In the genomic region with DNA sequence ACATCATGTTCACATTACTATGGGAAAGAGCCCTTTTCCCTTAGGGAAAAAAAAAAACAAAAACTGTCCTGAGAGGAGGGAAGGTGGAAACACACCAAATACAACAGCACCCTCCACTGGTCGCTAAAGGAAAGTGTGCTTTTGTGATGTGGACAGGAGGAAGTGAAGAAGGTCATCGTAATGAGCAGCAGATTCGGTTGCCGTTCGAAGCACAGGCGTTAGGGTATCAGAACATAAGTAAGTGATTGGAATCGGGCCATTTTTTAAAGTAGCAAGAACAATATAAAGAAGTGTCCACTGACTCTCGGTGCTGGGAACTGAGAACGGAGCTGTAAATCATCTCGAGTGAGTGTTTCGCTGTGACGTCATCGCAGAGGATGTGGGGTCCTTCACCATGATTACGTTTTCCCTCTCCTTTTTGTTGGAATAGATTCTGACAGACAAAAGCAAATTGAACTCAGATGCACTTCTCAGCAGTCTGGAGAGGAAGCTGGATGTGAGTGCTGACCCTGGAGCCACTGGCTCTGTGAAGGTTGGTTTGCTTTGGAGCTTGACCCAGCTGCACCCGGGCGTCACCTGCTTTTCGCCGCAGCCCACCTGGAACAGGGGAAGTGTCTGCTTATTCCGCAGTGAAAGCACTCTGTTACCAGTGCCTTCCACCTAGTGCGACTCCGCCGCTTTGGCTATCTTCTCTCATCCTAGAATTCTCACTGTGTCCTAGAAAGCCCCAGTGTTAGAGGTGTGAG, we compare ENCODE assay signal across 8 cellular contexts.
A peak's percentile ranks its signal among the peaks of the same experiment; 100 is the strongest.
DNase-seq lines count a peak whose midpoint lies in the region; ATAC-seq and TF ChIP-seq lines count a peak whose summit lies in the region.
"Had no signal": no experiment of that assay in that cellular context is flagged by ENCODE, and none has a peak within 500 bp of the region (broad histone marks: within the 10 kb centered on the region; RNA-seq: fewer than 3 reads in every experiment).

No MANE protein-coding gene starts in this region.

- peaks cover 5% of the 10 kb centered on the region for H3K36me3 Mint-ChIP-seq in stimulated activated memory B cell treated with anti-CD40 and anti-IgM and Interleukin-4, amounts not matched to agents 10 μg/mL and 1 μg/mL and 100 μg/mL, for 72 hours

- H3K4me3 ChIP-seq in HUES64 (ENCODE audit: low read length) (peak overlapping the region; percentile 50), OCI-LY1 (ENCODE audit: low read depth, low read length, poor library complexity, severe bottlenecking) (no peak overlapping the region), brain microvascular endothelial cell (ENCODE audit: low read depth, low read length) (peak overlapping the region; percentile 29)

- H3K9me3 ChIP-seq in HUES64 (ENCODE audit: insufficient read depth, low read depth, low read length), result no peaks in the 10 kb centered on the region
- no peaks in the 10 kb centered on the region for H3K9me3 ChIP-seq in OCI-LY1 (ENCODE audit: low read length)

- TF ChIP-seq CTCF in OCI-LY1 (IDR thresholded peaks at IDR 0.05; ENCODE audit: low read length) (peak; percentile 74), brain microvascular endothelial cell (IDR thresholded peaks at IDR 0.05; ENCODE audit: low read depth, low read length, missing control alignments) (peak; percentile 81)

- no peaks in the 10 kb centered on the region for H4K20me1 ChIP-seq in OCI-LY1 (ENCODE audit: insufficient read depth, low read length)

- no peak overlapping the region for H2AFZ ChIP-seq in OCI-LY1 (ENCODE audit: low read length)

- H3K9me2 ChIP-seq in OCI-LY1 (ENCODE audit: low read depth, low read length), result no peaks in the 10 kb centered on the region

- H3K79me2 ChIP-seq in OCI-LY1 (ENCODE audit: insufficient read depth, low read length), result no peaks in the 10 kb centered on the region

- peak overlapping the region; percentile 32 for H3K4me3 Mint-ChIP-seq in stimulated activated memory B cell treated with anti-CD40 and anti-IgM and Interleukin-4, amounts not matched to agents 10 μg/mL and 1 μg/mL and 100 μg/mL, for 72 hours
- H3K4me3 Mint-ChIP-seq: dendritic cell treated with granulocyte-macrophage colony-stimulating factor and Interleukin-4, amounts not matched to agents 40 ng/mL and 50 ng/mL, for 4 days had no signal

- no peak overlapping the region for H3K4me2 ChIP-seq in OCI-LY1 (ENCODE audit: low read length)

- peaks cover 9% of the 10 kb centered on the region for H3K27me3 Mint-ChIP-seq in stimulated activated memory B cell treated with anti-CD40 and anti-IgM and Interleukin-4, amounts not matched to agents 10 μg/mL and 1 μg/mL and 100 μg/mL, for 72 hours

- peaks cover 7% of the 10 kb centered on the region for H3K4me1 Mint-ChIP-seq in stimulated activated memory B cell treated with anti-CD40 and anti-IgM and Interleukin-4, amounts not matched to agents 10 μg/mL and 1 μg/mL and 100 μg/mL, for 72 hours

- in situ Hi-C loops in brain microvascular endothelial cell (cut with HindIII; ENCODE audit: low pct_ligation_motif_present, low sequenced_read_pairs), result no loop called here

- H3F3A ChIP-seq in OCI-LY1 (ENCODE audit: insufficient read depth, low read length), result no peaks in the 10 kb centered on the region

- ATAC-seq in stimulated activated memory B cell treated with anti-CD40 and anti-IgM and Interleukin-4, amounts not matched to agents 10 μg/mL and 1 μg/mL and 100 μg/mL, for 72 hours, result peak; percentile 65
- no peak for ATAC-seq in GM21619 (IDR thresholded peaks at IDR 0.05; ENCODE audit: unreplicated experiment)

- H3K27me3 ChIP-seq in HUES64 (ENCODE audit: insufficient read depth, low read length) (peaks cover 10% of the 10 kb centered on the region), OCI-LY1 (ENCODE audit: insufficient read depth, low read length) (no peaks in the 10 kb centered on the region), brain microvascular endothelial cell (replicated peaks) (no peaks in the 10 kb centered on the region)

- no peak overlapping the region for H3K27ac ChIP-seq in HUES64 (ENCODE audit: low read depth, low read length)
- H3K27ac ChIP-seq in OCI-LY1 (ENCODE audit: low read depth, low read length, poor library complexity, severe bottlenecking), result no peak overlapping the region
- H3K27ac ChIP-seq in brain microvascular endothelial cell, result no peak overlapping the region

- H3K36me3 ChIP-seq in HUES64 (ENCODE audit: insufficient read depth, low read length) (no peaks in the 10 kb centered on the region), OCI-LY1 (ENCODE audit: insufficient read depth, low read length) (no peaks in the 10 kb centered on the region), brain microvascular endothelial cell (replicated peaks) (no peaks in the 10 kb centered on the region)

- no peak overlapping the region for H3K27ac Mint-ChIP-seq in stimulated activated memory B cell treated with anti-CD40 and anti-IgM and Interleukin-4, amounts not matched to agents 10 μg/mL and 1 μg/mL and 100 μg/mL, for 72 hours
- H3K27ac Mint-ChIP-seq: dendritic cell treated with granulocyte-macrophage colony-stimulating factor and Interleukin-4, amounts not matched to agents 40 ng/mL and 50 ng/mL, for 4 days had no signal

- H3K9ac ChIP-seq in HUES64 (ENCODE audit: low read depth, low read length), result no peak overlapping the region
- H3K9ac ChIP-seq in OCI-LY1 (ENCODE audit: low read length), result no peak overlapping the region

- peaks cover 2% of the 10 kb centered on the region for H3K9me3 Mint-ChIP-seq in stimulated activated memory B cell treated with anti-CD40 and anti-IgM and Interleukin-4, amounts not matched to agents 10 μg/mL and 1 μg/mL and 100 μg/mL, for 72 hours
- H3K9me3 Mint-ChIP-seq: dendritic cell treated with granulocyte-macrophage colony-stimulating factor and Interleukin-4, amounts not matched to agents 40 ng/mL and 50 ng/mL, for 4 days had no signal

- H3K4me1 ChIP-seq in HUES64 (ENCODE audit: insufficient read depth, low read length), result no peaks in the 10 kb centered on the region
- H3K4me1 ChIP-seq in OCI-LY1 (ENCODE audit: insufficient read depth, low read length, severe bottlenecking), result no peaks in the 10 kb centered on the region

- DNase-seq in EH (ENCODE audit: low read depth) (peak; percentile 88), brain microvascular endothelial cell (peak; percentile 63), inferior parietal cortex (ENCODE audit: extremely low spot score) (peak; percentile 56)

- WGBS in HUES64, result 42% methylated on average over 22 of the region's 22 CpGs
